22 cellular contexts compared by ENCODE assay signal in the genomic region with DNA sequence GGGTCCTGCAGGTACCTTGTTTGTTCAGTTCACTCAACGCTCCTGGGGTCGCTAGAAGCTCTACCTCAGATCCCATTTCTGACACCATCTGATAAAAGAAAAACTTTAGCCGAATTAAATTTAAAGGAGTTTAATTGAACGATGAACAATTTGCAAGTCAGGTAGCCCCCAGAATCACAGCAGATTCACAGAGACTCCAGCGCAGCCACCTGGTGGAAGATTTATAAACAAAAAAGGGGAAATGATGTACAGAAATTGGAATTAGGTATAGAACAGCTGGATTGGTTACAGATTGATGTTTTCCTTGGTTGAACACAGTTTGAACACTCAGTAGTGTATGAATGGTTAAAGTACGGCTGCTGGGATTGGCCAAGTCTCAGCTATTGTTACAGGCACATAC. TPM values are rescaled to one million over a fixed set of nuclear protein-coding genes. Genes with fewer than 3 reads are reported as not detected.
DNase-seq lines count a peak whose midpoint lies in the region; ATAC-seq, FAIRE-seq and TF ChIP-seq lines count a peak whose summit lies in the region.
"Had no signal": no experiment of that assay in that cellular context is flagged by ENCODE, and none has a peak within 500 bp of the region (broad histone marks: within the 10 kb centered on the region; RNA-seq: fewer than 3 reads in every experiment).

No MANE protein-coding gene starts in this region.

- H3K27me3 ChIP-seq in HepG2 (ENCODE audit: control insufficient read depth in 1 of 2, insufficient read depth in 2 of 2, low read length in 2 of 2) (no peaks in the 10 kb centered on the region), right lobe of liver (no peaks in the 10 kb centered on the region), Loucy (ENCODE audit: insufficient read depth, low read length, poor library complexity, severe bottlenecking) (no peaks in the 10 kb centered on the region), K562 (ENCODE audit: control insufficient read depth in 2 of 2, insufficient read depth in 2 of 2, low read length in 2 of 2) (no peaks in the 10 kb centered on the region), testis (no peaks in the 10 kb centered on the region)
- H3K27me3 ChIP-seq: BLaER1 treated with 17β-estradiol and CSF1 and Interleukin-3, amounts not matched to agents 10 nM and 100 nM had no signal

- H3K36me3 ChIP-seq in HepG2 (replicated peaks in 1 of 2; ENCODE audit: control insufficient read depth in 1 of 2, insufficient read depth in 2 of 2, low read length in 2 of 2) (no peaks in the 10 kb centered on the region), right lobe of liver (no peaks in the 10 kb centered on the region), Loucy (ENCODE audit: insufficient read depth, low read length) (peaks cover 5% of the 10 kb centered on the region; the same call in 1 of the 2 replicates), K562 (ENCODE audit: control insufficient read depth, insufficient read depth, low read length) (no peaks in the 10 kb centered on the region), testis (ENCODE audit: low read depth, missing control alignments) (no peaks in the 10 kb centered on the region)

- H3K79me2 ChIP-seq in HepG2 (ENCODE audit: insufficient read depth, low read length) (no peaks in the 10 kb centered on the region), Loucy (ENCODE audit: insufficient read depth, low read length) (no peaks in the 10 kb centered on the region), K562 (ENCODE audit: control insufficient read depth, insufficient read depth, low read length) (no peaks in the 10 kb centered on the region)

- intact Hi-C loops in HepG2 (cut with micrococcal nuclease; ENCODE audit: unreplicated experiment) (no loop called here), right lobe of liver (cut with DNase I) (no loop called here), K562 (cut with micrococcal nuclease) (loop anchor here (5.0 kb wide), 1 partner anchor 69 kb away; no protein-coding TSS in a partner anchor), testis (cut with DNase I; ENCODE audit: low total_unique reads) (no loop called here)

- TF ChIP-seq RAD21 in HepG2 (CRISPR knock-in tag; IDR thresholded peaks at IDR 0.05) = no peak
- TF ChIP-seq RAD21 in K562 (CRISPR knock-in tag; conservative IDR thresholded peaks at IDR 0.05 in 1 of 2, IDR thresholded peaks at IDR 0.05 in 1 of 2) = peak; percentile 38 to 71

- H3K27ac Mint-ChIP-seq in natural killer cell treated with Interleukin-12 subunit alpha and Interleukin-12 subunit beta and Interleukin-15 and Interleukin-18, amount 100 ng/mL, for 72 hours = no peak overlapping the region
- H3K27ac Mint-ChIP-seq: B cell; CD8-positive, alpha-beta T cell had no signal

- BruUV-seq in HepG2 (replicated peaks; lab: Mats Ljungman, UMichigan) (no TSS peak), K562 (replicated peaks; lab: Mats Ljungman, UMichigan) (no TSS peak)

- no peaks in the 10 kb centered on the region for H3K4me1 Mint-ChIP-seq in natural killer cell treated with Interleukin-12 subunit alpha and Interleukin-12 subunit beta and Interleukin-15 and Interleukin-18, amount 100 ng/mL, for 72 hours (ENCODE audit: low read depth in 2 of 2)
- H3K4me1 Mint-ChIP-seq: B cell had no signal

- no peak for TF ChIP-seq CTCF in HepG2 (CRISPR knock-in tag; IDR thresholded peaks at IDR 0.05)
- no peak for TF ChIP-seq CTCF in right lobe of liver (IDR thresholded peaks at IDR 0.05)
- peak; percentile 24; the same call in 1 of the 2 replicates for TF ChIP-seq CTCF in Loucy (conservative IDR thresholded peaks at IDR 0.05; ENCODE audit: low read length)
- TF ChIP-seq CTCF in K562 (IDR thresholded peaks at IDR 0.05 in 2 of 3, conservative IDR thresholded peaks at IDR 0.05 in 1 of 3; ENCODE audit: insufficient read depth in 2 of 3, low read depth in 1 of 3, low read length in 3 of 3) = peak; percentile 24 to 52 (median 32); a peak in 4 of 6 replicates
- TF ChIP-seq CTCF in testis (IDR thresholded peaks at IDR 0.05) = no peak

- 83% methylated on average over 6 of the region's 6 CpGs for WGBS in HepG2 (ENCODE audit: low lambda C conversion rate)
- 82% methylated on average over 6 of the region's 6 CpGs for WGBS in right lobe of liver (ENCODE audit: insufficient coverage, low coverage, low lambda C conversion rate, missing lambda C conversion rate)
- 27% methylated on average over 6 of the region's 6 CpGs for WGBS in K562 (ENCODE audit: insufficient coverage, low coverage, missing lambda C conversion rate)
- WGBS in testis, 2 donors = 87 to 89% methylated on average over 6 of the region's 6 CpGs

- H3K36me3 Mint-ChIP-seq in natural killer cell treated with Interleukin-12 subunit alpha and Interleukin-12 subunit beta and Interleukin-15 and Interleukin-18, amount 100 ng/mL, for 72 hours = no peaks in the 10 kb centered on the region

- ATAC-seq in HepG2 (no peak), right lobe of liver (no peak), K562 (peak; percentile 63), GM21528 (IDR thresholded peaks at IDR 0.05; ENCODE audit: low FRiP score, unreplicated experiment) (no peak)
- ATAC-seq in natural killer cell treated with Interleukin-12 subunit alpha and Interleukin-12 subunit beta and Interleukin-15 and Interleukin-18, amount 100 ng/mL, for 72 hours = no peak
- ATAC-seq: CD8-positive, alpha-beta T cell had no signal

- TF ChIP-seq POLR2A in HepG2 (IDR thresholded peaks at IDR 0.05; ENCODE audit: insufficient read depth in 1 of 2, low read depth in 2 of 2, low read length in 2 of 2) (no peak), right lobe of liver (IDR thresholded peaks at IDR 0.05) (no peak), K562 (conservative IDR thresholded peaks at IDR 0.05) (no peak), testis (IDR thresholded peaks at IDR 0.05) (no peak)

- in situ Hi-C loops in HepG2 (cut with HindIII; ENCODE audit: extremely low pct_ligation_motif_present, low pct_unique_long_range_greater_than_20kb) = loop anchor here (25.0 kb wide), 1 partner anchor 289 kb away; no protein-coding TSS in a partner anchor
- in situ Hi-C loops in K562 (cut with MboI) = loop anchor here (25.0 kb wide), 1 partner anchor 564 kb away; the partner anchor contains the start of gene POLR2J

- POLR2A ChIA-PET in HepG2 (lab: Yijun Ruan, JAX) (interaction anchor here (1.5 kb wide), 1 partner anchor 13 kb away, joined by 7 read pairs; no protein-coding TSS in a partner anchor), K562 (lab: Yijun Ruan, JAX) (interaction anchor here (0.6 to 1.7 kb wide), 4 partner anchors 10 to 71 kb away, joined by 3 to 4 read pairs (median 3); no protein-coding TSS in a partner anchor)

- H3K4me3 Mint-ChIP-seq in natural killer cell treated with Interleukin-12 subunit alpha and Interleukin-12 subunit beta and Interleukin-15 and Interleukin-18, amount 100 ng/mL, for 72 hours = no peak overlapping the region
- H3K4me3 Mint-ChIP-seq: B cell; CD8-positive, alpha-beta T cell had no signal

- H3K9me3 Mint-ChIP-seq in natural killer cell treated with Interleukin-12 subunit alpha and Interleukin-12 subunit beta and Interleukin-15 and Interleukin-18, amount 100 ng/mL, for 72 hours = no peaks in the 10 kb centered on the region
- H3K9me3 Mint-ChIP-seq: CD8-positive, alpha-beta T cell had no signal

- no peak overlapping the region for H3K4me3 ChIP-seq in HepG2 (replicated peaks in 1 of 3; ENCODE audit: insufficient read depth in 1 of 3, low read depth in 2 of 3, low read length in 3 of 3)
- no peak overlapping the region for H3K4me3 ChIP-seq in right lobe of liver
- no peak overlapping the region for H3K4me3 ChIP-seq in Loucy (ENCODE audit: low read length, poor library complexity, severe bottlenecking)
- H3K4me3 ChIP-seq in K562 = no peak overlapping the region
- H3K4me3 ChIP-seq in testis = no peak overlapping the region
- H3K4me3 ChIP-seq: BLaER1 treated with 17β-estradiol and CSF1 and Interleukin-3, amounts not matched to agents 10 nM and 100 nM; GM23248 had no signal

- H4K20me1 ChIP-seq in HepG2 (ENCODE audit: insufficient read depth, low read length) (no peaks in the 10 kb centered on the region), Loucy (ENCODE audit: insufficient read depth, low read length, poor library complexity, severe bottlenecking) (no peaks in the 10 kb centered on the region), K562 (replicated peaks; ENCODE audit: control insufficient read depth, insufficient read depth, low read length) (no peaks in the 10 kb centered on the region)
- H4K20me1 ChIP-seq: BLaER1 treated with 17β-estradiol and CSF1 and Interleukin-3, amounts not matched to agents 10 nM and 100 nM had no signal

- no peak for FAIRE-seq in HepG2 (lab: Jason Lieb, UNC)
- FAIRE-seq in K562 (lab: Jason Lieb, UNC) = no peak
- FAIRE-seq: A204.1, G401.6, GM12892, H1 had no signal

- no peak overlapping the region for H3K27ac ChIP-seq in HepG2 (ENCODE audit: extremely low read length, insufficient read depth, low read length)
- no peak overlapping the region for H3K27ac ChIP-seq in right lobe of liver
- H3K27ac ChIP-seq in K562 (ENCODE audit: extremely low read depth, low read depth, low read length) = no peak overlapping the region
- no peak overlapping the region for H3K27ac ChIP-seq in testis
- H3K27ac ChIP-seq: 22Rv1; BLaER1 treated with 17β-estradiol and CSF1 and Interleukin-3, amounts not matched to agents 10 nM and 100 nM; GM23248 had no signal

- H3K9ac ChIP-seq in HepG2 (ENCODE audit: insufficient read depth, low read depth, low read length) = no peak overlapping the region
- H3K9ac ChIP-seq in Loucy (ENCODE audit: low read depth, low read length, poor library complexity, severe bottlenecking) = no peak overlapping the region
- H3K9ac ChIP-seq in K562 (ENCODE audit: insufficient read depth in 1 of 2, low read depth in 2 of 2, low read length in 2 of 2) = no peak overlapping the region
- H3K9ac ChIP-seq: BLaER1 treated with 17β-estradiol and CSF1 and Interleukin-3, amounts not matched to agents 10 nM and 100 nM; GM23248 had no signal

- H3K9me1 ChIP-seq in K562 (ENCODE audit: control insufficient read depth, insufficient read depth, low read length) = no peaks in the 10 kb centered on the region

- H2AFZ ChIP-seq in HepG2 (ENCODE audit: low read length) (no peak overlapping the region), Loucy (ENCODE audit: low read length) (no peak overlapping the region), K562 (ENCODE audit: low read depth, low read length) (peak overlapping the region; percentile 1; the same call in 1 of the 2 replicates)
- H2AFZ ChIP-seq: GM23248 had no signal

- no peak overlapping the region for H3K4me2 ChIP-seq in HepG2 (ENCODE audit: low read depth, low read length)
- no peak overlapping the region for H3K4me2 ChIP-seq in Loucy (ENCODE audit: low read depth, low read length, poor library complexity, severe bottlenecking)
- no peak overlapping the region for H3K4me2 ChIP-seq in K562 (ENCODE audit: insufficient read depth, low read length)
- H3K4me2 ChIP-seq: BLaER1 treated with 17β-estradiol and CSF1 and Interleukin-3, amounts not matched to agents 10 nM and 100 nM had no signal

- no peaks in the 10 kb centered on the region for H3K9me2 ChIP-seq in Loucy (replicated peaks; ENCODE audit: low read depth, low read length)

- no peaks in the 10 kb centered on the region for H3K27me3 Mint-ChIP-seq in natural killer cell treated with Interleukin-12 subunit alpha and Interleukin-12 subunit beta and Interleukin-15 and Interleukin-18, amount 100 ng/mL, for 72 hours
- H3K27me3 Mint-ChIP-seq: B cell had no signal

- peaks cover 25% of the 10 kb centered on the region for H3K9me3 ChIP-seq in HepG2 (ENCODE audit: low read length)
- H3K9me3 ChIP-seq in right lobe of liver = no peaks in the 10 kb centered on the region
- peaks cover 7% of the 10 kb centered on the region; the same call in 1 of the 2 replicates for H3K9me3 ChIP-seq in Loucy (ENCODE audit: insufficient read depth, low read depth, low read length)
- H3K9me3 ChIP-seq in K562 (replicated peaks; ENCODE audit: control insufficient read depth, insufficient read depth, low read depth, low read length) = no peaks in the 10 kb centered on the region
- no peaks in the 10 kb centered on the region for H3K9me3 ChIP-seq in testis

- TF ChIP-seq EP300 in HepG2 (IDR thresholded peaks at IDR 0.05; ENCODE audit: low read depth in 2 of 2, low read length in 2 of 2) = no peak
- no peak for TF ChIP-seq EP300 in HepG2 (CRISPR knock-in tag; IDR thresholded peaks at IDR 0.05; ENCODE audit: borderline replicate concordance)
- no peak for TF ChIP-seq EP300 in K562 (IDR thresholded peaks at IDR 0.05; ENCODE audit: low read length)

- H3F3A ChIP-seq in Loucy (ENCODE audit: low read depth) = no peaks in the 10 kb centered on the region

- no peaks in the 10 kb centered on the region for H3K4me1 ChIP-seq in HepG2 (ENCODE audit: insufficient read depth, low read length)
- no peaks in the 10 kb centered on the region for H3K4me1 ChIP-seq in right lobe of liver
- no peaks in the 10 kb centered on the region for H3K4me1 ChIP-seq in Loucy (ENCODE audit: insufficient read depth, low read length, poor library complexity, severe bottlenecking)
- no peaks in the 10 kb centered on the region for H3K4me1 ChIP-seq in K562 (replicated peaks in 1 of 2; ENCODE audit: control insufficient read depth in 2 of 2, insufficient read depth in 2 of 2, low read length in 2 of 2)
- no peaks in the 10 kb centered on the region for H3K4me1 ChIP-seq in testis
- H3K4me1 ChIP-seq: BLaER1 treated with 17β-estradiol and CSF1 and Interleukin-3, amounts not matched to agents 10 nM and 100 nM; Caco-2 had no signal

- CTCF ChIA-PET in HepG2 (lab: Yijun Ruan, JAX; ENCODE audit: low intra/inter-chr PET ratio, low total read pairs) (no interaction called here), K562 (lab: Yijun Ruan, JAX; ENCODE audit: low intra/inter-chr PET ratio) (interaction anchor here (1.5 kb wide), 1 partner anchor 11 kb away, joined by 3 read pairs; no protein-coding TSS in a partner anchor)

- no peak for DNase-seq in HepG2 (ENCODE audit: low spot score)
- DNase-seq in right lobe of liver = no peak
- peak in 1 of 4 experiments; percentile 27 for DNase-seq in K562 (ENCODE audit: extremely low read depth in 1 of 4, low spot score in 3 of 4)
- no peak for DNase-seq in RPMI8226
- no peak for DNase-seq in testis
- no peak for DNase-seq in natural killer cell treated with Interleukin-12 subunit alpha and Interleukin-12 subunit beta and Interleukin-15 and Interleukin-18, amount 100 ng/mL, for 72 hours (ENCODE audit: low spot score)
- DNase-seq: Caco-2; CD8-positive, alpha-beta T cell; DMS153; DND-41; GM23248; H7; HCEC 1CT had no signal

RNA-seq across cellular contexts. Expression of gene FBXL13, which starts 23.1 kb away (rescaled TPM):
- total RNA-seq in HepG2 (2016; rRNA removed; fragmentation: Illumina TruSeq; extraction: Trizol) = 0.22 and 0.77 TPM in 2 replicates
- 1.2 and 1.7 TPM in 2 replicates for total RNA-seq in HepG2 (2016; cell fraction: cytosol; rRNA removed; fragmentation: Illumina TruSeq; extraction: Trizol; ENCODE audit: low read depth)
- total RNA-seq in HepG2 (2016; cell fraction: insoluble cytoplasmic fraction; rRNA removed; fragmentation: Illumina TruSeq; extraction: Trizol) = 0.42 and 0.71 TPM in 2 replicates
- 1.0 and 1.2 TPM in 2 replicates for total RNA-seq in HepG2 (2016; cell fraction: membrane; rRNA removed; fragmentation: Illumina TruSeq; extraction: Trizol)
- total RNA-seq in HepG2 (2016; cell fraction: nucleus; rRNA removed; fragmentation: Illumina TruSeq; extraction: Trizol) = 1.2 and 1.3 TPM in 2 replicates
- polyA plus RNA-seq in HepG2 (2011; rRNA removed) = 0.24 TPM in 2 replicates
- polyA plus RNA-seq in HepG2 (2011; cell fraction: cytosol; rRNA removed) = 0.12 and 0.27 TPM in 2 replicates
- polyA plus RNA-seq in HepG2 (2011; cell fraction: nucleus; rRNA removed) = 0.16 and 0.29 TPM in 2 replicates
- polyA plus RNA-seq in HepG2 (2012) = 0.21 and 0.70 TPM in 2 replicates
- polyA plus RNA-seq in HepG2 (2016; cell fraction: cytosol; fragmentation: Illumina TruSeq; extraction: Trizol; ENCODE audit: low read depth) = 0.19 and 0.44 TPM in 2 replicates
- polyA plus RNA-seq in HepG2 (2016; cell fraction: insoluble cytoplasmic fraction; fragmentation: Illumina TruSeq; extraction: Trizol; ENCODE audit: low read depth) = 0.29 and 0.35 TPM in 2 replicates
- 0.34 and 0.45 TPM in 2 replicates for polyA plus RNA-seq in HepG2 (2016; cell fraction: membrane; fragmentation: Illumina TruSeq; extraction: Trizol; ENCODE audit: low read depth)
- 0.29 TPM in 1 of 2 replicates, not detected in the other for polyA plus RNA-seq in HepG2 (2016; cell fraction: nucleus; fragmentation: Illumina TruSeq; extraction: Trizol; ENCODE audit: insufficient read depth, low read depth)
- polyA minus RNA-seq in HepG2 (2011; rRNA and poly(A)+ RNA removed; ENCODE audit: low replicate concordance) = 0.58 and 1.4 TPM in 2 replicates
- polyA minus RNA-seq in HepG2 (2011; cell fraction: cytosol; rRNA and poly(A)+ RNA removed) = 0.53 TPM in 1 of 2 replicates, not detected in the other
- polyA minus RNA-seq in HepG2 (2011; cell fraction: nucleus; rRNA and poly(A)+ RNA removed) = 1.4 and 2.7 TPM in 2 replicates
- total RNA-seq in right lobe of liver = under 1 TPM in 4 of 6 experiments, not detected in 2; 0.12 to 0.31 (median 0.20) TPM
- total RNA-seq in K562 (2011; cell fraction: chromatin; rRNA removed; ENCODE audit: low replicate concordance) = 173 and 352 TPM in 2 replicates
- total RNA-seq in K562 (2011; cell fraction: nucleolus; rRNA removed) = 92.4 and 117 TPM in 2 replicates
- 138 and 171 TPM in 2 replicates for total RNA-seq in K562 (2011; cell fraction: nucleoplasm; rRNA removed)
- 16.3 and 17.5 TPM in 2 replicates for total RNA-seq in K562 (2014; rRNA removed)
- 30.5 and 38.3 TPM in 2 replicates for total RNA-seq in K562 (2014; rRNA removed; fragmentation: Illumina TruSeq; extraction: Trizol)
- 21.2 and 23.7 TPM in 2 replicates for total RNA-seq in K562 (2015; rRNA removed; fragmentation: Illumina TruSeq; extraction: Trizol)
- total RNA-seq in K562 (2021) = 27.0 and 27.4 TPM in 2 replicates
- polyA plus RNA-seq in K562 (2011; rRNA removed) = 45.6 and 55.0 TPM in 2 replicates
- polyA plus RNA-seq in K562 (2011; cell fraction: cytosol; rRNA removed) = 19.5 and 28.3 TPM in 2 replicates
- 45.8 and 53.1 TPM in 2 replicates for polyA plus RNA-seq in K562 (2011; cell fraction: nucleus; rRNA removed)
- polyA plus RNA-seq in K562 (2012) = 33.4 and 68.8 TPM in 2 replicates
- polyA plus RNA-seq in K562 (2014; fragmentation: Illumina TruSeq; extraction: Trizol) = 22.4 and 24.1 TPM in 2 replicates
- 10 to 100 TPM; 25.4 to 26.6 TPM for polyA plus RNA-seq in K562 (2014; fragmentation: Nextera tagmentation; extraction: Ambion mirVana)
- 19.7 and 20.4 TPM in 2 replicates for polyA plus RNA-seq in K562 (2014; rRNA removed)
- polyA minus RNA-seq in K562 (2011; rRNA and poly(A)+ RNA removed) = 104 and 108 TPM in 2 replicates
- 23.8 and 28.0 TPM in 2 replicates for polyA minus RNA-seq in K562 (2011; cell fraction: cytosol; rRNA and poly(A)+ RNA removed)
- polyA minus RNA-seq in K562 (2011; cell fraction: nucleus; rRNA and poly(A)+ RNA removed) = 101 and 137 TPM in 2 replicates
- 10 to 100 TPM; 21.1 to 38.8 TPM for total RNA-seq in testis
- polyA plus RNA-seq in testis (ENCODE audit: insufficient read depth, low read depth, low replicate concordance) = 28.6 TPM
- total RNA-seq in natural killer cell treated with Interleukin-12 subunit alpha and Interleukin-12 subunit beta and Interleukin-15 and Interleukin-18, amount 100 ng/mL, for 72 hours = under 1 TPM; 0.43 to 0.86 TPM

RNA-seq across cellular contexts. Expression of gene ARMC10, which starts 23.4 kb away (rescaled TPM):
- total RNA-seq in HepG2 (2016; rRNA removed; fragmentation: Illumina TruSeq; extraction: Trizol) (23.5 and 23.7 TPM in 2 replicates), right lobe of liver (10 to 100 TPM; 18.4 to 33.4 (median 22.8) TPM), K562 (2014; rRNA removed) (75.5 and 81.1 TPM in 2 replicates), K562 (2014; rRNA removed; fragmentation: Illumina TruSeq; extraction: Trizol) (89.9 and 95.4 TPM in 2 replicates), K562 (2015; rRNA removed; fragmentation: Illumina TruSeq; extraction: Trizol) (69.6 and 72.6 TPM in 2 replicates), K562 (2021) (72.6 and 76.1 TPM in 2 replicates), testis (10 to 100 TPM; 61.7 to 64.4 TPM)
- total RNA-seq in HepG2 (2016; cell fraction: cytosol; rRNA removed; fragmentation: Illumina TruSeq; extraction: Trizol; ENCODE audit: low read depth) = 16.0 and 23.7 TPM in 2 replicates
- 23.2 and 23.3 TPM in 2 replicates for total RNA-seq in HepG2 (2016; cell fraction: insoluble cytoplasmic fraction; rRNA removed; fragmentation: Illumina TruSeq; extraction: Trizol)
- total RNA-seq in HepG2 (2016; cell fraction: membrane; rRNA removed; fragmentation: Illumina TruSeq; extraction: Trizol) = 37.4 and 40.9 TPM in 2 replicates
- total RNA-seq in HepG2 (2016; cell fraction: nucleus; rRNA removed; fragmentation: Illumina TruSeq; extraction: Trizol) = 14.2 and 15.4 TPM in 2 replicates
- polyA plus RNA-seq in HepG2 (2011; rRNA removed) (7.8 and 11.3 TPM in 2 replicates), K562 (2011; rRNA removed) (71.0 and 113 TPM in 2 replicates), K562 (2014; fragmentation: Illumina TruSeq; extraction: Trizol) (57.3 and 65.0 TPM in 2 replicates), K562 (2014; fragmentation: Nextera tagmentation; extraction: Ambion mirVana) (10 to 100 TPM; 17.0 to 22.7 TPM), K562 (2014; rRNA removed) (54.3 and 61.1 TPM in 2 replicates), testis (ENCODE audit: insufficient read depth, low read depth, low replicate concordance) (31.2 TPM)
- 4.9 and 5.7 TPM in 2 replicates for polyA plus RNA-seq in HepG2 (2011; cell fraction: cytosol; rRNA removed)
- polyA plus RNA-seq in HepG2 (2011; cell fraction: nucleus; rRNA removed) = 4.1 and 5.9 TPM in 2 replicates
- polyA plus RNA-seq in HepG2 (2012) = 10.2 and 14.2 TPM in 2 replicates
- 23.1 and 33.2 TPM in 2 replicates for polyA plus RNA-seq in HepG2 (2016; cell fraction: cytosol; fragmentation: Illumina TruSeq; extraction: Trizol; ENCODE audit: low read depth)
- 24.7 and 25.8 TPM in 2 replicates for polyA plus RNA-seq in HepG2 (2016; cell fraction: insoluble cytoplasmic fraction; fragmentation: Illumina TruSeq; extraction: Trizol; ENCODE audit: low read depth)
- polyA plus RNA-seq in HepG2 (2016; cell fraction: membrane; fragmentation: Illumina TruSeq; extraction: Trizol; ENCODE audit: low read depth) = 38.2 and 39.1 TPM in 2 replicates
- 19.4 and 21.9 TPM in 2 replicates for polyA plus RNA-seq in HepG2 (2016; cell fraction: nucleus; fragmentation: Illumina TruSeq; extraction: Trizol; ENCODE audit: insufficient read depth, low read depth)
- polyA minus RNA-seq in HepG2 (2011; rRNA and poly(A)+ RNA removed; ENCODE audit: low replicate concordance) = 6.1 and 14.9 TPM in 2 replicates
- polyA minus RNA-seq in HepG2 (2011; cell fraction: cytosol; rRNA and poly(A)+ RNA removed) = 6.4 and 8.8 TPM in 2 replicates
- polyA minus RNA-seq in HepG2 (2011; cell fraction: nucleus; rRNA and poly(A)+ RNA removed) = 13.6 and 19.5 TPM in 2 replicates
- total RNA-seq in K562 (2011; cell fraction: chromatin; rRNA removed; ENCODE audit: low replicate concordance) = 28.8 and 48.0 TPM in 2 replicates
- 30.0 and 34.1 TPM in 2 replicates for total RNA-seq in K562 (2011; cell fraction: nucleolus; rRNA removed)
- total RNA-seq in K562 (2011; cell fraction: nucleoplasm; rRNA removed) = 49.3 and 76.5 TPM in 2 replicates
- polyA plus RNA-seq in K562 (2011; cell fraction: cytosol; rRNA removed) = 33.0 and 39.6 TPM in 2 replicates
- 17.0 and 25.6 TPM in 2 replicates for polyA plus RNA-seq in K562 (2011; cell fraction: nucleus; rRNA removed)
- 56.1 and 61.4 TPM in 2 replicates for polyA plus RNA-seq in K562 (2012)
- polyA minus RNA-seq in K562 (2011; rRNA and poly(A)+ RNA removed) = 85.3 and 101 TPM in 2 replicates
- polyA minus RNA-seq in K562 (2011; cell fraction: cytosol; rRNA and poly(A)+ RNA removed) = 29.8 and 46.7 TPM in 2 replicates
- polyA minus RNA-seq in K562 (2011; cell fraction: nucleus; rRNA and poly(A)+ RNA removed) = 14.5 and 15.4 TPM in 2 replicates
- 10 to 100 TPM; 24.7 to 31.2 TPM for total RNA-seq in natural killer cell treated with Interleukin-12 subunit alpha and Interleukin-12 subunit beta and Interleukin-15 and Interleukin-18, amount 100 ng/mL, for 72 hours

Comparison
In these comparisons a context has a peak if more than half of its experiments do, and no peak if none do; other contexts are left out.
1. CTCF ChIP-seq: peak in Loucy (single experiment) and K562 (3 of 3); none in HepG2 (single experiment), right lobe of liver (0 of 4) and testis (0 of 3).
2. RNA of gene FBXL13, which starts 23.1 kb away (total RNA-seq): 21.1 to 38.8 TPM in testis and 16.3 to 352 TPM in K562; 0.43 to 0.86 TPM in natural killer cell treated with Interleukin-12 subunit alpha and Interleukin-12 subunit beta and Interleukin-15 and Interleukin-18, amount 100 ng/mL, for 72 hours, 0.22 to 1.7 TPM in HepG2 and 0.12 to 0.31 TPM in right lobe of liver; every median in the first group is over 4 times any median in the second.
3. Of the 241 proteins assayed by ChIP-seq in both HepG2 and K562: peak only in HepG2: STAG1; only in K562: CTCF and RAD21; in both: none; in neither: 238.